12 cellular contexts compared by ENCODE assay signal in genomic region chr13:98240131-98240530, GRCh38.
DNase-seq lines count a peak whose midpoint lies in the region; ATAC-seq and TF ChIP-seq lines count a peak whose summit lies in the region.
"Had no signal": no experiment of that assay in that cellular context is flagged by ENCODE, and none has a peak within 500 bp of the region (broad histone marks: within the 10 kb centered on the region; RNA-seq: fewer than 3 reads in every experiment).

No MANE protein-coding gene starts in this region.

- peak overlapping the region; percentile 81 for H3K27ac ChIP-seq in hepatocyte

- H3K4me1 Mint-ChIP-seq in osteocyte (ENCODE audit: unreplicated experiment) = peaks cover 76% of the 10 kb centered on the region

- no peak for TF ChIP-seq CTCF in hepatocyte (IDR thresholded peaks at IDR 0.05; ENCODE audit: poor library complexity)
- no peak for TF ChIP-seq CTCF in osteocyte (IDR thresholded peaks at IDR 0.05)

- H4K20me1 ChIP-seq in hepatocyte (ENCODE audit: insufficient read depth, poor library complexity, severe bottlenecking) = no peaks in the 10 kb centered on the region

- peaks cover 71% of the 10 kb centered on the region for H3K79me2 ChIP-seq in hepatocyte

- H3K9me3 ChIP-seq in hepatocyte (ENCODE audit: low read depth) = no peaks in the 10 kb centered on the region

- WGBS in hepatocyte (ENCODE audit: low lambda C conversion rate, missing lambda C conversion rate) = 90% methylated on average over 12 of the region's 12 CpGs

- no peaks in the 10 kb centered on the region for H3K27me3 ChIP-seq in hepatocyte

- peaks cover 9% of the 10 kb centered on the region for H3K4me1 ChIP-seq in hepatocyte (ENCODE audit: insufficient read depth)

- no peaks in the 10 kb centered on the region for H3K9me3 Mint-ChIP-seq in osteocyte (ENCODE audit: unreplicated experiment)
- H3K9me3 Mint-ChIP-seq: CD4-positive, alpha-beta T cell had no signal

- H3K27me3 Mint-ChIP-seq in osteocyte (ENCODE audit: unreplicated experiment) = no peaks in the 10 kb centered on the region

- H3K9me2 ChIP-seq in hepatocyte (replicated peaks; ENCODE audit: insufficient read depth) = no peaks in the 10 kb centered on the region

- H3K27ac Mint-ChIP-seq in osteocyte (ENCODE audit: unreplicated experiment) = peak overlapping the region; percentile 98
- H3K27ac Mint-ChIP-seq: CD4-positive, alpha-beta T cell had no signal

- H3K4me3 ChIP-seq in hepatocyte = no peak overlapping the region
- H3K4me3 ChIP-seq: K562 had no signal

- H3K4me2 ChIP-seq in hepatocyte = no peak overlapping the region

- DNase-seq in NCI-H146 treated with DMSO at 0.1 percent for 48 hours (lab: John Stamatoyannopoulos, UW; ENCODE audit: unreplicated experiment) (peak; percentile 39), hepatocyte (ENCODE audit: low spot score) (no peak), osteocyte (ENCODE audit: extremely low spot score, unreplicated experiment) (no peak), H4 (ENCODE audit: low spot score) (no peak)
- no peak for DNase-seq in effector CD4-positive, alpha-beta T cell
- DNase-seq: CD4-positive, alpha-beta T cell; NCI-H2029; NCI-H2171; NCI-H446 treated with DMSO at 0.1 percent for 48 hours had no signal

- ATAC-seq in SK-N-SH treated with all-trans-retinoic acid at 6 μM for 48 hours (no peak), GM21529 (IDR thresholded peaks at IDR 0.05; ENCODE audit: unreplicated experiment) (no peak)
- ATAC-seq: K562 had no signal

- no peak overlapping the region for H3K4me3 Mint-ChIP-seq in osteocyte (ENCODE audit: unreplicated experiment)
- H3K4me3 Mint-ChIP-seq: CD4-positive, alpha-beta T cell had no signal

- peaks cover 10% of the 10 kb centered on the region for H3K36me3 Mint-ChIP-seq in osteocyte (ENCODE audit: unreplicated experiment)

- no peak overlapping the region for H2AFZ ChIP-seq in hepatocyte

- H3K36me3 ChIP-seq in hepatocyte (replicated peaks; ENCODE audit: insufficient read depth, low read depth) = no peaks in the 10 kb centered on the region

TF ChIP-seq in SK-N-SH treated with all-trans-retinoic acid at 6 μM for 48 hours, 23 proteins besides CTCF, POLR2A, EP300 and RAD21:
- TF ChIP-seq CREB5 (CRISPR knock-in tag; IDR thresholded peaks at IDR 0.05; ENCODE audit: low read depth) = no peak
- no peak for TF ChIP-seq ESRRG (CRISPR knock-in tag; IDR thresholded peaks at IDR 0.05)
- TF ChIP-seq ZNF70 (CRISPR knock-in tag; IDR thresholded peaks at IDR 0.05) = no peak
- no peak for TF ChIP-seq ISL1 (CRISPR knock-in tag; IDR thresholded peaks at IDR 0.05)
- TF ChIP-seq ARNTL (CRISPR knock-in tag; IDR thresholded peaks at IDR 0.05; ENCODE audit: borderline replicate concordance, low read depth) = no peak
- no peak for TF ChIP-seq GLIS3 (CRISPR knock-in tag; IDR thresholded peaks at IDR 0.05)
- TF ChIP-seq TOX (CRISPR knock-in tag; IDR thresholded peaks at IDR 0.05; ENCODE audit: borderline replicate concordance) = no peak
- TF ChIP-seq BACH2 (CRISPR knock-in tag; IDR thresholded peaks at IDR 0.05; ENCODE audit: borderline replicate concordance) = no peak
- no peak for TF ChIP-seq CSDC2 (CRISPR knock-in tag; IDR thresholded peaks at IDR 0.05)
- TF ChIP-seq POU6F1 (CRISPR knock-in tag; IDR thresholded peaks at IDR 0.05; ENCODE audit: borderline replicate concordance, low read depth) = no peak
- TF ChIP-seq TSHZ2 (CRISPR knock-in tag; IDR thresholded peaks at IDR 0.05) = no peak
- TF ChIP-seq CSRNP3 (CRISPR knock-in tag; IDR thresholded peaks at IDR 0.05) = no peak
- no peak for TF ChIP-seq ZFP3 (CRISPR knock-in tag; IDR thresholded peaks at IDR 0.05)
- no peak for TF ChIP-seq RARB (CRISPR knock-in tag; IDR thresholded peaks at IDR 0.05)
- TF ChIP-seq ZNF8 (CRISPR knock-in tag; IDR thresholded peaks at IDR 0.05) = no peak
- no peak for TF ChIP-seq TCF4 (CRISPR knock-in tag; IDR thresholded peaks at IDR 0.05; ENCODE audit: borderline replicate concordance)
- no peak for TF ChIP-seq PATZ1 (CRISPR knock-in tag; IDR thresholded peaks at IDR 0.05; ENCODE audit: borderline replicate concordance)
- TF ChIP-seq PPARA (CRISPR knock-in tag; IDR thresholded peaks at IDR 0.05; ENCODE audit: borderline replicate concordance) = no peak
- TF ChIP-seq SNAI2 (CRISPR knock-in tag; IDR thresholded peaks at IDR 0.05) = no peak
- no peak for TF ChIP-seq ZNF565 (CRISPR knock-in tag; conservative IDR thresholded peaks at IDR 0.05; ENCODE audit: low read depth)
